11 cellular contexts compared by ENCODE assay signal in the genomic region with DNA sequence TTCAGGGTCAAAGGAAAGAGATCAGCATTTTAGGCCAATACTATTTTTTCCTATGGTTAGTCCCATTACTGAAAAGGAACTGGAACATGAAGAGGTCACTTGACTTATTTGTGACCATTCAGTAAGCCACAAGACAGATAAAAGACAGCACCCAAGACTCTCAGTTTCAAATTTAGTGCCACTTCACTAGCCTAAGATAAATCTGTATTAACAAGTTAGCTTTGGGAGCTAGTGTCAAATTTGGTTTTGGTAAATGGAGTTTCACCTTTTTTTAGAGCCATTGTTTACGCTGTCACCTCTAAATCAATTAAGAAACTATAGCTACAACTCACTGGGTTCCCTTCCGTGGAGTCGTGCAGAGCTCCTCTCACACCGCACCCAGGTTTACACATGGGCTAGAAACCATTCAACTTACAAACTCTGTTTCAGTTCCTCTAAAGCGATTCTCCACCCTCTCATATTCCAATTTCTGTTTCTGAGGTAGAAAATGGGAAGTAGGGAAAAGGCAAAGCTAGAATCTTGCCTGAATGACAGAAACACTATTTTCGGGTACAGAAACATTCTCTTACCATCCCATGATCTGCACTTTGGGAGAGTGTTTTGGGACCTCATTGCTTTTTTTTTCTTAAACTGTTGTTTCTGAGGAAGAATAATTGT. TPM values are rescaled to one million over a fixed set of nuclear protein-coding genes. Genes with fewer than 3 reads are reported as not detected.
A peak's percentile ranks its signal among the peaks of the same experiment; 100 is the strongest.
DNase-seq lines count a peak whose midpoint lies in the region; ATAC-seq and TF ChIP-seq lines count a peak whose summit lies in the region.
"Had no signal": no experiment of that assay in that cellular context is flagged by ENCODE, and none has a peak within 500 bp of the region (broad histone marks: within the 10 kb centered on the region; RNA-seq: fewer than 3 reads in every experiment).

No MANE protein-coding gene starts in this region.

- H3K79me2 ChIP-seq in OCI-LY7 (ENCODE audit: insufficient read depth, low read depth, low read length) = no peaks in the 10 kb centered on the region

- POLR2A ChIA-PET in OCI-LY7 (lab: Charles Lee) = interaction anchor here (0.6 to 1.2 kb wide), 3 partner anchors 14 to 277 kb away, joined by 3 to 7 read pairs (median 3); a partner anchor contains a TSS

- peaks cover 0 to 6% (median 0%) of the 10 kb centered on the region in 3 donors for H3K27me3 Mint-ChIP-seq in CD14-positive monocyte (ENCODE audit: low read depth in 3 of 3)

- no peak for DNase-seq in CD14-positive monocyte (ENCODE audit: low spot score)
- peak; percentile 64 for DNase-seq in OCI-LY7 (ENCODE audit: low spot score)
- no peak for DNase-seq in ureter (ENCODE audit: low spot score)
- DNase-seq in iPS-NIHi7 (ENCODE audit: extremely low spot score) = no peak
- no peak for DNase-seq in coronary artery (ENCODE audit: low spot score)
- no peak for DNase-seq in DMS53 treated with DMSO at 0.1 percent for 48 hours (lab: John Stamatoyannopoulos, UW; ENCODE audit: unreplicated experiment)
- DNase-seq: ACHN, NCI-H748 treated with DMSO at 0.1 percent for 48 hours had no signal

- no peaks in the 10 kb centered on the region for H4K20me1 ChIP-seq in OCI-LY7 (ENCODE audit: insufficient read depth, low read length)

- H3K4me1 Mint-ChIP-seq in CD14-positive monocyte = peaks cover 25% of the 10 kb centered on the region

- no peak overlapping the region; the same call in 1 of the 2 replicates for H2AFZ ChIP-seq in OCI-LY7 (ENCODE audit: low read length)

- H3K36me3 ChIP-seq in OCI-LY7 (ENCODE audit: insufficient read depth, low read length) = peaks cover 12% of the 10 kb centered on the region

- no peaks in the 10 kb centered on the region for H3K9me2 ChIP-seq in OCI-LY7 (ENCODE audit: insufficient read depth, low read length)

- intact Hi-C loops in CD14-positive monocyte (cut with micrococcal nuclease) (no loop called here), OCI-LY7 (cut with micrococcal nuclease; ENCODE audit: unreplicated experiment) (no loop called here)

- peak overlapping the region; percentile 55 for H3K4me2 ChIP-seq in OCI-LY7 (ENCODE audit: low read length)

- peak overlapping the region; percentile 57 to 80 for H3K4me3 Mint-ChIP-seq in CD14-positive monocyte

- H3K4me3 ChIP-seq in OCI-LY7 (ENCODE audit: low read depth, low read length, poor library complexity, severe bottlenecking) = peak overlapping the region; percentile 3
- H3K4me3 ChIP-seq in coronary artery = no peak overlapping the region

- peak; percentile 67 for ATAC-seq in GM19395 (IDR thresholded peaks at IDR 0.05; ENCODE audit: unreplicated experiment)
- ATAC-seq in HG03045 (IDR thresholded peaks at IDR 0.05; ENCODE audit: unreplicated experiment) = peak; percentile 59
- ATAC-seq: HCT116 had no signal

- peaks cover 35% of the 10 kb centered on the region for H3K4me1 ChIP-seq in OCI-LY7 (ENCODE audit: insufficient read depth, low read length, poor library complexity, severe bottlenecking)

- peak overlapping the region; percentile 50 to 89 (median 74) for H3K27ac Mint-ChIP-seq in CD14-positive monocyte

- BruUV-seq in OCI-LY7 (replicated peaks; lab: Mats Ljungman, UMichigan) = no TSS peak

- H3K9me3 Mint-ChIP-seq in CD14-positive monocyte = no peaks in the 10 kb centered on the region

- no peak for TF ChIP-seq CTCF in CD14-positive monocyte (IDR thresholded peaks at IDR 0.05)
- TF ChIP-seq CTCF in OCI-LY7 (conservative IDR thresholded peaks at IDR 0.05; ENCODE audit: low read length) = no peak
- no peak for TF ChIP-seq CTCF in coronary artery (IDR thresholded peaks at IDR 0.05)

- CTCF ChIA-PET in OCI-LY7 (lab: Charles Lee; ENCODE audit: unreplicated experiment) = interaction anchor here (1.0 kb wide), 1 partner anchor 14 kb away, joined by 3 read pairs; a partner anchor contains a TSS

- peak overlapping the region; percentile 35 for H3K27ac ChIP-seq in OCI-LY7 (ENCODE audit: low read depth, low read length, poor library complexity, severe bottlenecking)
- H3K27ac ChIP-seq in coronary artery = no peak overlapping the region

- peaks cover 52 to 76% of the 10 kb centered on the region in 2 donors for H3K36me3 Mint-ChIP-seq in CD14-positive monocyte

- H3K9me3 ChIP-seq in OCI-LY7 (ENCODE audit: low read length) = no peaks in the 10 kb centered on the region

RNA-seq across cellular contexts. Expression of a gene that starts 14.3 kb away (rescaled TPM):
- polyA plus RNA-seq in CD14-positive monocyte = 10 to 100 TPM; 30.8 to 37.3 TPM
- 10.3 and 15.1 TPM in 2 replicates for total RNA-seq in OCI-LY7 (2014; rRNA removed; shearing (Covaris generic))
- total RNA-seq in OCI-LY7 (2022) (14.3 and 14.9 TPM in 2 replicates), ureter (28.9 TPM)

RNA-seq across cellular contexts. Expression of a gene that starts 18.6 kb away (rescaled TPM):
- polyA plus RNA-seq in CD14-positive monocyte = 1 to 10 TPM; 4.3 to 6.3 TPM
- 26.4 and 27.7 TPM in 2 replicates for total RNA-seq in OCI-LY7 (2014; rRNA removed; shearing (Covaris generic))
- 15.7 and 18.9 TPM in 2 replicates for total RNA-seq in OCI-LY7 (2022)
- total RNA-seq in ureter = 8.4 TPM

RNA-seq across cellular contexts. Expression of a gene that starts 43.5 kb away (rescaled TPM):
- polyA plus RNA-seq in CD14-positive monocyte = under 1 TPM; 0.13 to 0.38 TPM
- total RNA-seq in OCI-LY7 (2014; rRNA removed; shearing (Covaris generic)) = 51.3 and 66.9 TPM in 2 replicates
- total RNA-seq in OCI-LY7 (2022) = 58.7 and 62.3 TPM in 2 replicates
- 1.2 TPM for total RNA-seq in ureter

Comparison
In these comparisons a context has a peak if more than half of its experiments do, and no peak if none do; other contexts are left out.
1. RNA of a gene that starts 43.5 kb away (total RNA-seq): 51.3 to 66.9 TPM in OCI-LY7; 1.2 TPM in ureter (single experiment); every median in the first group is over 10 times any median in the second.